ENCODE assay signal across 19 cellular contexts in the genomic region with DNA sequence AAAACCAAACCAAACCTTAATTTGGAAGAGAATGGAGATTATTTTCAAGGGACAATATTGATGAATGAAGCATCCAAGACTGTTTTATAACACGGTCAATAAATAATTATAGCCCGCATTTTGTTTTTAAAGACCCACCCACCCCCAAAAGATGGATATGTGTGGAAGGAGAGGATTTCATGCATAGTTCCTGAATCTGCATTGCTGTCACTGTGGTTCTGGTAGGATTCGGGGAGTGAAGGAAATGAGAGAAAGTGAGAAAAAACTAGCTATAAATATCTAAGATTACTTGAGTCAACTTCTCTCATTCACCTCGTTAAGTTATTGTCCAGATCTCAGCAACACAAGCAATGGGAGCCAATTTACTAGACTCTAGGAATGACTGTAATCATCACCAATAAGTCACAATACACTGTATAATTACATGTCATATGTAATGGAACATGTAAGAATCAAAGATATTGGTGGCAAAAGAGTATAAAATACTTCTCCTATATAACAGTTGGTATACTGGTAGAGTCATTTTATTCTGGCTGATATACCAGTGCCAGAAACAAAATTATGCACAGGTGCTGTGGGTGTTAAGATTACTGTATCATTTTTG.
"Had no signal": no experiment of that assay in that cellular context is flagged by ENCODE, and none has a peak within 500 bp of the region (broad histone marks: within the 10 kb centered on the region; RNA-seq: fewer than 3 reads in every experiment).

No MANE protein-coding gene starts in this region.

- H3K4me1 ChIP-seq: esophagus squamous epithelium, heart right ventricle, left ventricle myocardium inferior, right atrium auricular region, suprapubic skin, vagina had no signal

- DNase-seq: activated CD8-positive, alpha-beta memory T cell treated with anti-CD3 and anti-CD28 coated beads, Interleukin-2, amount 50 U/mL, for 4 hours; activated naive CD4-positive, alpha-beta T cell treated with anti-CD3 and anti-CD28 coated beads for 36 hours; amygdala; body of pancreas; effector memory CD8-positive, alpha-beta T cell; esophagus squamous epithelium; heart right ventricle; immature natural killer cell; kidney glomerular epithelial cell; left ventricle myocardium inferior; mammary epithelial cell; stimulated activated CD4-positive, alpha-beta T cell treated with anti-CD3 and anti-CD28 coated beads, Interleukin-2, amount 100 ng/mL, for 24 hours had no signal

- H3K27ac Mint-ChIP-seq: effector memory CD8-positive, alpha-beta T cell; progenitor cell of endocrine pancreas had no signal

- H3K4me1 Mint-ChIP-seq: immature natural killer cell, neural crest cell had no signal

- ATAC-seq: body of pancreas, heart right ventricle had no signal

- H3K9me3 Mint-ChIP-seq: activated naive CD4-positive, alpha-beta T cell treated with anti-CD3 and anti-CD28 coated beads for 36 hours; activated T-helper 2 cell treated with anti-CD3 and anti-CD28 coated beads, Interferon-gamma antibody, Interleukin-2, Interleukin-4, amounts not matched to agents 10 μg/mL and 5 μg/mL and 100 μg/mL, durations not matched to agents 14 hours and 24 hours and 36 hours; effector memory CD8-positive, alpha-beta T cell; immature natural killer cell; neural crest cell; stimulated activated naive CD8-positive, alpha-beta T cell treated with anti-CD3 and anti-CD28 coated beads, Interleukin-15, Interleukin-2, amounts not matched to agents 100 ng/mL and 50 ng/mL, for 24 hours had no signal

- H3K4me3 Mint-ChIP-seq: activated naive CD4-positive, alpha-beta T cell treated with anti-CD3 and anti-CD28 coated beads for 36 hours; effector memory CD8-positive, alpha-beta T cell; immature natural killer cell; neural crest cell; stimulated activated naive CD8-positive, alpha-beta T cell treated with anti-CD3 and anti-CD28 coated beads, Interleukin-15, Interleukin-2, amounts not matched to agents 100 ng/mL and 50 ng/mL, for 24 hours had no signal

- H3K27ac ChIP-seq: body of pancreas, esophagus squamous epithelium, heart right ventricle, left ventricle myocardium inferior, right atrium auricular region, suprapubic skin, vagina had no signal

- H3K27me3 Mint-ChIP-seq: effector memory CD8-positive, alpha-beta T cell; progenitor cell of endocrine pancreas; stimulated activated naive CD8-positive, alpha-beta T cell treated with anti-CD3 and anti-CD28 coated beads, Interleukin-15, Interleukin-2, amounts not matched to agents 100 ng/mL and 50 ng/mL, for 24 hours had no signal

- H3K27me3 ChIP-seq: body of pancreas, esophagus squamous epithelium, heart right ventricle, right atrium auricular region, suprapubic skin, vagina had no signal

- H3K4me3 ChIP-seq: body of pancreas, esophagus squamous epithelium, heart right ventricle, left ventricle myocardium inferior, right atrium auricular region, suprapubic skin, vagina had no signal

- H3K9me3 ChIP-seq: body of pancreas, esophagus squamous epithelium, heart right ventricle, left ventricle myocardium inferior, right atrium auricular region, suprapubic skin, vagina had no signal
